ENCODE assay signal across 8 cellular contexts in genomic region chr16:85557976-85558589, GRCh38. TPM values are rescaled to one million over a fixed set of nuclear protein-coding genes. Genes with fewer than 3 reads are reported as not detected.
DNase-seq lines count a peak whose midpoint lies in the region; ATAC-seq and TF ChIP-seq lines count a peak whose summit lies in the region.

No MANE protein-coding gene starts in this region.

- peak overlapping the region; percentile 89 for H3K9ac ChIP-seq in endodermal cell (ENCODE audit: extremely low read depth, low read length, poor library complexity, severe bottlenecking)

- H3K36me3 Mint-ChIP-seq in activated T-cell treated with anti-CD3 and anti-CD28 coated beads, Interleukin-2, amount 50 U/mL, for 72 hours (ENCODE audit: insufficient read depth in 2 of 2) = peaks cover 5 to 6% of the 10 kb centered on the region in 2 donors
- H3K36me3 Mint-ChIP-seq in endodermal cell (ENCODE audit: low read depth) = no peaks in the 10 kb centered on the region

- H3K9me3 Mint-ChIP-seq in activated T-cell treated with anti-CD3 and anti-CD28 coated beads, Interleukin-2, amount 50 U/mL, for 72 hours = no peaks in the 10 kb centered on the region
- H3K9me3 Mint-ChIP-seq in endodermal cell = no peaks in the 10 kb centered on the region

- H3K27ac ChIP-seq in endodermal cell (ENCODE audit: low read depth, low read length) = no peak overlapping the region

- peak overlapping the region; percentile 82 for H3K27ac Mint-ChIP-seq in activated T-cell treated with anti-CD3 and anti-CD28 coated beads, Interleukin-2, amount 50 U/mL, for 72 hours
- peak overlapping the region; percentile 88 for H3K27ac Mint-ChIP-seq in endodermal cell

- no peak overlapping the region for H2AFZ ChIP-seq in neuron (ENCODE audit: low read depth, low read length)

- DNase-seq in activated T-cell treated with anti-CD3 and anti-CD28 coated beads, Interleukin-2, amount 50 U/mL, for 72 hours = no peak
- DNase-seq in activated T-cell treated with anti-CD3 and anti-CD28 coated beads for 4 hours = no peak
- DNase-seq in NCI-H82 (lab: John Stamatoyannopoulos, UW) = peak; percentile 76
- DNase-seq in endodermal cell = peak; percentile 71
- no peak for DNase-seq in stimulated activated CD4-positive, alpha-beta T cell treated with anti-CD3 and anti-CD28 coated beads, Interleukin-15, amount 100 ng/mL, for 24 hours
- DNase-seq in hippocampal formation (lab: John Stamatoyannopoulos, UW) = no peak

- H3K9me3 ChIP-seq in endodermal cell (ENCODE audit: control insufficient read depth, low read length) (no peaks in the 10 kb centered on the region), neuron (ENCODE audit: low read length) (no peaks in the 10 kb centered on the region)

- WGBS in endodermal cell (ENCODE audit: insufficient coverage in 1 of 2, insufficient read length in 1 of 2), 2 experiments = 4 to 6% methylated on average over 6 to 11 of the region's 12 CpGs

- no peaks in the 10 kb centered on the region for H3K27me3 ChIP-seq in endodermal cell (ENCODE audit: control insufficient read depth, insufficient read depth, low read length, poor library complexity, severe bottlenecking)
- no peaks in the 10 kb centered on the region for H3K27me3 ChIP-seq in neuron (ENCODE audit: insufficient read depth, low read length)

- H3K27me3 Mint-ChIP-seq in activated T-cell treated with anti-CD3 and anti-CD28 coated beads, Interleukin-2, amount 50 U/mL, for 72 hours (ENCODE audit: low read depth) = no peaks in the 10 kb centered on the region
- H3K27me3 Mint-ChIP-seq in endodermal cell (ENCODE audit: insufficient read depth) = no peaks in the 10 kb centered on the region

- H3K4me1 Mint-ChIP-seq in activated T-cell treated with anti-CD3 and anti-CD28 coated beads, Interleukin-2, amount 50 U/mL, for 72 hours (ENCODE audit: low read depth) = peaks cover 41% of the 10 kb centered on the region
- peaks cover 40% of the 10 kb centered on the region for H3K4me1 Mint-ChIP-seq in endodermal cell

- no peak for ATAC-seq in activated T-cell treated with anti-CD3 and anti-CD28 coated beads, Interleukin-2, amount 50 U/mL, for 72 hours (replicated peaks in 1 of 2)
- no peak for ATAC-seq in GM18858 (IDR thresholded peaks at IDR 0.05; ENCODE audit: unreplicated experiment)

- no peak for TF ChIP-seq CTCF in endodermal cell (conservative IDR thresholded peaks at IDR 0.05)

- H3K4me1 ChIP-seq in endodermal cell (ENCODE audit: control insufficient read depth, insufficient read depth, low read length) (peaks cover 14% of the 10 kb centered on the region), neuron (ENCODE audit: insufficient read depth, low read length) (peaks cover 66% of the 10 kb centered on the region)

- peak overlapping the region; percentile 91 to 95 for H3K4me3 Mint-ChIP-seq in activated T-cell treated with anti-CD3 and anti-CD28 coated beads, Interleukin-2, amount 50 U/mL, for 72 hours
- peak overlapping the region; percentile 91 for H3K4me3 Mint-ChIP-seq in endodermal cell

- H3K4me3 ChIP-seq in endodermal cell (ENCODE audit: low read length) (peak overlapping the region; percentile 93), neuron (ENCODE audit: low read length) (peak overlapping the region; percentile 57)

- H3K36me3 ChIP-seq in endodermal cell (ENCODE audit: control insufficient read depth, insufficient read depth, low read length) (no peaks in the 10 kb centered on the region), neuron (ENCODE audit: insufficient read depth, low read length) (no peaks in the 10 kb centered on the region)

RNA-seq across cellular contexts. Expression of gene GSE1, which starts 55.0 kb away (rescaled TPM):
- 10 to 100 TPM; 26.7 to 30.9 TPM for total RNA-seq in activated T-cell treated with anti-CD3 and anti-CD28 coated beads, Interleukin-2, amount 50 U/mL, for 72 hours
- 100 to 1,000 TPM; 108 to 128 TPM for total RNA-seq in endodermal cell
- polyA plus RNA-seq in endodermal cell (2013, experiment 1 of 2) = 55.0 TPM
- 54.2 TPM for polyA plus RNA-seq in endodermal cell (2013, experiment 2 of 2)

Comparison
In these comparisons a context has a peak if more than half of its experiments do, and no peak if none do; other contexts are left out.
1. DNase-seq: peak in NCI-H82 (single experiment) and endodermal cell (single experiment); none in activated T-cell treated with anti-CD3 and anti-CD28 coated beads, Interleukin-2, amount 50 U/mL, for 72 hours (0 of 2), activated T-cell treated with anti-CD3 and anti-CD28 coated beads for 4 hours (single experiment), stimulated activated CD4-positive, alpha-beta T cell treated with anti-CD3 and anti-CD28 coated beads, Interleukin-15, amount 100 ng/mL, for 24 hours (single experiment) and hippocampal formation (0 of 2).